40 cellular contexts compared by ENCODE assay signal in the genomic region with DNA sequence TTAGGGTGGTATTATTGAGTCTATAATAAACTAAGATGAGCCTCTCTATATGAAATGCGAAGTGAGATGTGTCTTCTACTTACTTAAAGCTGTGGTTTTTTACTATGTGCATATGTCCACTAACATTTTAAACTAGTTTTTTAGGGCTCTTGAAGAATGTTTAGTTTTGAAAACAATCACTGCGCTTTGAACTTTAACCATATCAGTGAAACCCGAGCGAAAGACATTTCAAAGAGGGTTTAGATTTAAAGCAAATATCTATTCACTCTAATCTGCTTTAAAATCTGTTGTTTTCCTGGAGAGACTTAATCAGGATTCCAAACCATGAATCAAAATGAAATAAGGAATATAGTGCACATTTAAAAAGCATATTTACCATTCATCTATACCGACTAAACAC.
"Had no signal": no experiment of that assay in that cellular context is flagged by ENCODE, and none has a peak within 500 bp of the region (broad histone marks: within the 10 kb centered on the region; RNA-seq: fewer than 3 reads in every experiment).

No MANE protein-coding gene starts in this region.

- H3K36me3 ChIP-seq: adrenal gland, ascending aorta, brain microvascular endothelial cell, breast epithelium, cardiac muscle cell had no signal

- H3K27ac Mint-ChIP-seq: activated naive CD4-positive, alpha-beta T cell treated with anti-CD3 and anti-CD28 coated beads for 36 hours; activated naive CD4-positive, alpha-beta T cell treated with anti-CD3 and anti-CD28 coated beads, Interleukin-2, amount 10 ng/mL, durations not matched to agents 7 days and 5 days; activated naive CD4-positive, alpha-beta T cell treated with anti-CD3 and anti-CD28 coated beads, Interleukin-2, amount 50 U/mL, for 24 hours; activated naive CD4-positive, alpha-beta T cell treated with anti-CD3 and anti-CD28 coated beads, Interleukin-2, amount 50 U/mL, for 72 hours; activated naive CD8-positive, alpha-beta T cell; activated naive CD8-positive, alpha-beta T cell treated with anti-CD3 and anti-CD28 coated beads for 36 hours; activated naive CD8-positive, alpha-beta T cell treated with anti-CD3 and anti-CD28 coated beads, Interleukin-2, amount 10 ng/mL, durations not matched to agents 7 days and 5 days; activated naive CD8-positive, alpha-beta T cell treated with anti-CD3 and anti-CD28 coated beads, Interleukin-2, amount 50 U/mL, for 24 hours; activated T-cell treated with anti-CD3 and anti-CD28 coated beads, Interleukin-2, amount 50 U/mL, for 24 hours; activated T-cell treated with anti-CD3 and anti-CD28 coated beads, Interleukin-2, amount 50 U/mL, for 72 hours; activated T-helper 1 cell treated with anti-CD3 and anti-CD28 coated beads, Interleukin-12 subunit alpha, Interleukin-12 subunit beta, Interleukin-2, Interleukin-4 antibody, amounts not matched to agents 30 ng/mL and 10 ng/mL and 1 ng/mL, durations not matched to agents 14 hours and 24 hours and 36 hours; activated T-helper 17 cell treated with anti-CD3 and anti-CD28 coated beads, Interleukin-2, amount 50 U/mL, for 72 hours; activated T-helper 2 cell treated with anti-CD3 and anti-CD28 coated beads, Interferon-gamma antibody, Interleukin-2, Interleukin-4, amounts not matched to agents 10 μg/mL and 5 μg/mL and 100 μg/mL, durations not matched to agents 14 hours and 24 hours and 36 hours; brain had no signal

- H3K27ac ChIP-seq: adrenal gland, ascending aorta, body of pancreas, brain microvascular endothelial cell, breast epithelium, cardiac muscle cell had no signal

- H3K4me3 ChIP-seq: adrenal gland, ascending aorta, body of pancreas, breast epithelium, cardiac muscle cell had no signal

- DNase-seq: activated effector memory CD4-positive, alpha-beta T cell treated with anti-CD3 and anti-CD28 coated beads, Interleukin-2, amount 50 U/mL, for 16 hours; activated effector memory CD4-positive, alpha-beta T cell treated with Interleukin-2 at 50 U/mL for 16 hours; activated gamma-delta T cell; activated gamma-delta T cell treated with Interleukin-2 at 50 U/mL for 16 hours; activated naive CD4-positive, alpha-beta T cell; activated naive CD4-positive, alpha-beta T cell treated with anti-CD3 and anti-CD28 coated beads for 36 hours; activated naive CD4-positive, alpha-beta T cell treated with anti-CD3 and anti-CD28 coated beads, Interleukin-2, amount 10 ng/mL, durations not matched to agents 7 days and 5 days; activated naive CD4-positive, alpha-beta T cell treated with anti-CD3 and anti-CD28 coated beads, Interleukin-2, amount 50 U/mL, for 16 hours; activated naive CD4-positive, alpha-beta T cell treated with Interleukin-2 at 50 U/mL for 16 hours; activated naive CD8-positive, alpha-beta T cell treated with anti-CD3 and anti-CD28 coated beads for 36 hours; activated naive CD8-positive, alpha-beta T cell treated with anti-CD3 and anti-CD28 coated beads, Interleukin-2, amount 10 ng/mL, durations not matched to agents 7 days and 5 days; activated naive CD8-positive, alpha-beta T cell treated with anti-CD3 and anti-CD28 coated beads, Interleukin-2, amount 50 U/mL, for 24 hours; activated T-cell treated with anti-CD3 and anti-CD28 coated beads for 4 hours; activated T-cell treated with anti-CD3 and anti-CD28 coated beads, Interleukin-2, amount 50 U/mL, for 1 hour; activated T-cell treated with anti-CD3 and anti-CD28 coated beads, Interleukin-2, amount 50 U/mL, for 24 hours; activated T-cell treated with anti-CD3 and anti-CD28 coated beads, Interleukin-2, amount 50 U/mL, for 4 hours; activated T-cell treated with anti-CD3 and anti-CD28 coated beads, Interleukin-2, amount 50 U/mL, for 48 hours; activated T-cell treated with anti-CD3 and anti-CD28 coated beads, Interleukin-2, amount 50 U/mL, for 72 hours; adrenal gland; amniotic stem cell; amygdala; anterior cingulate cortex; aorta; body of pancreas; brain microvascular endothelial cell; caudate nucleus; central memory CD4-positive, alpha-beta T cell; cerebellar nuclear complex had no signal

- H3K4me1 Mint-ChIP-seq: activated naive CD4-positive, alpha-beta T cell treated with anti-CD3 and anti-CD28 coated beads, Interleukin-2, amount 10 ng/mL, durations not matched to agents 7 days and 5 days; activated naive CD4-positive, alpha-beta T cell treated with anti-CD3 and anti-CD28 coated beads, Interleukin-2, amount 50 U/mL, for 24 hours; activated naive CD8-positive, alpha-beta T cell treated with anti-CD3 and anti-CD28 coated beads for 36 hours; activated naive CD8-positive, alpha-beta T cell treated with anti-CD3 and anti-CD28 coated beads, Interleukin-2, amount 10 ng/mL, durations not matched to agents 7 days and 5 days; activated naive CD8-positive, alpha-beta T cell treated with anti-CD3 and anti-CD28 coated beads, Interleukin-2, amount 50 U/mL, for 24 hours; activated T-helper 17 cell treated with anti-CD3 and anti-CD28 coated beads, Interleukin-2, amount 50 U/mL, for 72 hours; central memory CD8-positive, alpha-beta T cell had no signal

- ATAC-seq: activated naive CD4-positive, alpha-beta T cell treated with anti-CD3 and anti-CD28 coated beads, Interleukin-2, amount 50 U/mL, for 72 hours; activated naive CD8-positive, alpha-beta T cell treated with anti-CD3 and anti-CD28 coated beads, Interleukin-2, amount 50 U/mL, for 24 hours; activated T-cell treated with anti-CD3 and anti-CD28 coated beads, Interleukin-2, amount 50 U/mL, for 4 hours; activated T-cell treated with anti-CD3 and anti-CD28 coated beads, Interleukin-2, amount 50 U/mL, for 72 hours; activated T-helper 17 cell treated with anti-CD3 and anti-CD28 coated beads, Interleukin-2, amount 50 U/mL, for 72 hours; body of pancreas had no signal

- H3K4me1 ChIP-seq: adrenal gland, ascending aorta, body of pancreas, breast epithelium had no signal

- H3K4me3 Mint-ChIP-seq: activated naive CD4-positive, alpha-beta T cell treated with anti-CD3 and anti-CD28 coated beads for 36 hours; activated naive CD4-positive, alpha-beta T cell treated with anti-CD3 and anti-CD28 coated beads, Interleukin-2, amount 10 ng/mL, durations not matched to agents 7 days and 5 days; activated naive CD4-positive, alpha-beta T cell treated with anti-CD3 and anti-CD28 coated beads, Interleukin-2, amount 50 U/mL, for 24 hours; activated naive CD8-positive, alpha-beta T cell; activated naive CD8-positive, alpha-beta T cell treated with anti-CD3 and anti-CD28 coated beads for 36 hours; activated naive CD8-positive, alpha-beta T cell treated with anti-CD3 and anti-CD28 coated beads, Interleukin-2, amount 10 ng/mL, durations not matched to agents 7 days and 5 days; activated naive CD8-positive, alpha-beta T cell treated with anti-CD3 and anti-CD28 coated beads, Interleukin-2, amount 50 U/mL, for 24 hours; activated T-cell treated with anti-CD3 and anti-CD28 coated beads, Interleukin-2, amount 50 U/mL, for 24 hours; activated T-cell treated with anti-CD3 and anti-CD28 coated beads, Interleukin-2, amount 50 U/mL, for 4 hours; activated T-cell treated with anti-CD3 and anti-CD28 coated beads, Interleukin-2, amount 50 U/mL, for 72 hours; activated T-helper 1 cell treated with anti-CD3 and anti-CD28 coated beads, Interleukin-12 subunit alpha, Interleukin-12 subunit beta, Interleukin-2, Interleukin-4 antibody, amounts not matched to agents 30 ng/mL and 10 ng/mL and 1 ng/mL, durations not matched to agents 14 hours and 24 hours and 36 hours; activated T-helper 17 cell treated with anti-CD3 and anti-CD28 coated beads, Interleukin-2, amount 50 U/mL, for 72 hours; brain; central memory CD8-positive, alpha-beta T cell had no signal

- H3K9me3 ChIP-seq: adrenal gland, ascending aorta, body of pancreas, breast epithelium had no signal

- H3K36me3 Mint-ChIP-seq: activated naive CD4-positive, alpha-beta T cell treated with anti-CD3 and anti-CD28 coated beads, Interleukin-2, amount 10 ng/mL, durations not matched to agents 7 days and 5 days; activated naive CD4-positive, alpha-beta T cell treated with anti-CD3 and anti-CD28 coated beads, Interleukin-2, amount 50 U/mL, for 24 hours; activated naive CD4-positive, alpha-beta T cell treated with anti-CD3 and anti-CD28 coated beads, Interleukin-2, amount 50 U/mL, for 72 hours; activated naive CD8-positive, alpha-beta T cell; activated naive CD8-positive, alpha-beta T cell treated with anti-CD3 and anti-CD28 coated beads for 36 hours; activated naive CD8-positive, alpha-beta T cell treated with anti-CD3 and anti-CD28 coated beads, Interleukin-2, amount 10 ng/mL, durations not matched to agents 7 days and 5 days; brain had no signal

- H3K9me3 Mint-ChIP-seq: activated naive CD4-positive, alpha-beta T cell treated with anti-CD3 and anti-CD28 coated beads for 36 hours; activated naive CD4-positive, alpha-beta T cell treated with anti-CD3 and anti-CD28 coated beads, Interleukin-2, amount 10 ng/mL, durations not matched to agents 7 days and 5 days; activated naive CD4-positive, alpha-beta T cell treated with anti-CD3 and anti-CD28 coated beads, Interleukin-2, amount 50 U/mL, for 24 hours; activated naive CD4-positive, alpha-beta T cell treated with anti-CD3 and anti-CD28 coated beads, Interleukin-2, amount 50 U/mL, for 72 hours; activated naive CD8-positive, alpha-beta T cell treated with anti-CD3 and anti-CD28 coated beads for 36 hours; activated naive CD8-positive, alpha-beta T cell treated with anti-CD3 and anti-CD28 coated beads, Interleukin-2, amount 10 ng/mL, durations not matched to agents 7 days and 5 days; activated naive CD8-positive, alpha-beta T cell treated with anti-CD3 and anti-CD28 coated beads, Interleukin-2, amount 50 U/mL, for 24 hours; activated T-cell treated with anti-CD3 and anti-CD28 coated beads, Interleukin-2, amount 50 U/mL, for 24 hours; activated T-cell treated with anti-CD3 and anti-CD28 coated beads, Interleukin-2, amount 50 U/mL, for 4 hours; activated T-helper 1 cell treated with anti-CD3 and anti-CD28 coated beads, Interleukin-12 subunit alpha, Interleukin-12 subunit beta, Interleukin-2, Interleukin-4 antibody, amounts not matched to agents 30 ng/mL and 10 ng/mL and 1 ng/mL, durations not matched to agents 14 hours and 24 hours and 36 hours; activated T-helper 17 cell treated with anti-CD3 and anti-CD28 coated beads, Interleukin-2, amount 50 U/mL, for 72 hours; activated T-helper 2 cell treated with anti-CD3 and anti-CD28 coated beads, Interferon-gamma antibody, Interleukin-2, Interleukin-4, amounts not matched to agents 10 μg/mL and 5 μg/mL and 100 μg/mL, durations not matched to agents 14 hours and 24 hours and 36 hours had no signal

- H3K27me3 Mint-ChIP-seq: activated naive CD4-positive, alpha-beta T cell treated with anti-CD3 and anti-CD28 coated beads, Interleukin-2, amount 50 U/mL, for 24 hours; activated T-cell treated with anti-CD3 and anti-CD28 coated beads, Interleukin-2, amount 50 U/mL, for 24 hours; activated T-helper 17 cell treated with anti-CD3 and anti-CD28 coated beads, Interleukin-2, amount 50 U/mL, for 72 hours; central memory CD8-positive, alpha-beta T cell had no signal

- FAIRE-seq: bronchial epithelial cell had no signal

- H3K27me3 ChIP-seq: adrenal gland, ascending aorta, body of pancreas, brain microvascular endothelial cell, breast epithelium, cardiac muscle cell had no signal
